In the genomic region with DNA sequence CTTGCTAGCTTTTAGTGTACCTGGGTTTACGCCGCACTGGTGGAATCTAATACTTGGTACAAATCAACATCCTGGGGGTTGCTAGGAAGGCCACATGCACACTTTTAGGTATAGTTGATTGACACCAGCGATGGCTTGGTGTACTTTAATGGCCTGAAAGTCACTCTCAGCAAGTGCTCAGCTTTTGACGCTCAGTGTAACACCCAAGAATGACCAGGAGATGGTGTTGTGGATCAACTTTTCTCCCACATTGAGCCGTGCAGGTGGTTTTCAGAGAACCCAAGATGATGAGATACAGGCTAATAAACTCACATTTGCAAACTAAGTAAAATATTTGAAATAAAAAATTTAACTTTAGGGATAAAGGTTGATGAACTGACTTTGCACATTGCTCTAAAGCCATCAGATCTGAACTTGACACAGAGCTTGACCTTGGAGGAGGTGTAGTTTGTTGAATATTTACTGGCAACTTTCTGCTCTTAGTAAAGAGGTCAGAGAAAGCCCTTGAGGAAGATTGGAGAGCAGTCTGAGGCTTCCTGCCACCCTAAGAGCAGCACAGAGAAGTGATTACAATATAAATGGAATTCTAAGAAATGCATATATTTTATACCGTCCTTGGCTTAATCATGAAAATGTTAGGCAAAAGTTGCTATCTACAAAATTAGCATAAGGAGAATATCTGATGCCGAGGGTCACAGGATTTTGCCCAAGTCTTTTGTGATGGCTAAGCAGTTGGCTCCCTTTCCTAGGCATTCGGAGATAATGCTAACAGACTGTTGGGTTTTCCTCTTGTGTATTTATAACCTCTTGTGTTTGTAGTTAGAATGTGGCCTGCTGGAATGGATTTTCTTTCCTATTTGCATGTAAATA, we compare ENCODE assay signal across 8 cellular contexts.
A peak's percentile ranks its signal among the peaks of the same experiment; 100 is the strongest.
DNase-seq lines count a peak whose midpoint lies in the region; ATAC-seq and TF ChIP-seq lines count a peak whose summit lies in the region.

No MANE protein-coding gene starts in this region.

- peaks cover 6% of the 10 kb centered on the region for H3K27me3 ChIP-seq in gastroesophageal sphincter

- H3K4me1 ChIP-seq in gastroesophageal sphincter: no peaks in the 10 kb centered on the region

- WGBS in gastroesophageal sphincter (ENCODE audit: low coverage in 1 of 2), 2 donors: 54 to 73% methylated on average over 6 to 8 of the region's 8 CpGs

- TF ChIP-seq CTCF in GM12865 (IDR thresholded peaks at IDR 0.05; ENCODE audit: insufficient read depth, low read depth, low read length, missing control alignments) (peak; percentile 66), HFFc6 (IDR thresholded peaks at IDR 0.05) (peak; percentile 93), NB4 (IDR thresholded peaks at IDR 0.05; ENCODE audit: low read depth, low read length) (peak; percentile 63), gastroesophageal sphincter (IDR thresholded peaks at IDR 0.05) (peak; percentile 26 to 85 (median 76)), osteocyte (IDR thresholded peaks at IDR 0.05) (peak; percentile 87)

- TF ChIP-seq POLR2A in NB4 (IDR thresholded peaks at IDR 0.05; ENCODE audit: extremely low read depth, insufficient read length) (no peak), gastroesophageal sphincter (IDR thresholded peaks at IDR 0.05) (no peak)

- H3K4me1 Mint-ChIP-seq in HFFc6 (ENCODE audit: low read depth): peaks cover 54% of the 10 kb centered on the region
- H3K4me1 Mint-ChIP-seq in activated CD4-positive, alpha-beta T cell treated with anti-CD3 and anti-CD28 coated beads, Interleukin-2, amount 10 ng/mL, durations not matched to agents 7 days and 5 days: peaks cover 18% of the 10 kb centered on the region
- H3K4me1 Mint-ChIP-seq in osteocyte (ENCODE audit: unreplicated experiment): peaks cover 27% of the 10 kb centered on the region

- DNase-seq in AML-193 (lab: John Stamatoyannopoulos, UW) (peak; percentile 21 to 22), GM12865 (ENCODE audit: low read depth) (peak; percentile 69), HFFc6 (peak; percentile 71), NB4 (ENCODE audit: low read depth) (peak; percentile 57), osteocyte (ENCODE audit: extremely low spot score, unreplicated experiment) (no peak)
- DNase-seq in activated CD4-positive, alpha-beta T cell treated with anti-CD3 and anti-CD28 coated beads, Interleukin-2, amount 10 ng/mL, durations not matched to agents 7 days and 5 days: peak; percentile 65

- POLR2A ChIA-PET in activated CD4-positive, alpha-beta T cell treated with anti-CD3 and anti-CD28 coated beads, Interleukin-2, amount 10 ng/mL, durations not matched to agents 7 days and 5 days (lab: Charles Lee): interaction anchor here (1.0 kb wide), 1 partner anchor 13 kb away, joined by 4 read pairs; no protein-coding TSS in a partner anchor

- H3K36me3 ChIP-seq in gastroesophageal sphincter: no peaks in the 10 kb centered on the region

- H3K27ac Mint-ChIP-seq in HFFc6 (peak overlapping the region; percentile 79), osteocyte (ENCODE audit: unreplicated experiment) (no peak overlapping the region)
- H3K27ac Mint-ChIP-seq in activated CD4-positive, alpha-beta T cell treated with anti-CD3 and anti-CD28 coated beads, Interleukin-2, amount 10 ng/mL, durations not matched to agents 7 days and 5 days: no peak overlapping the region

- H3K4me3 ChIP-seq in GM12865 (ENCODE audit: low read depth, low read length) (no peak overlapping the region), NB4 (ENCODE audit: low read depth, low read length) (no peak overlapping the region), gastroesophageal sphincter (no peak overlapping the region)

- CTCF ChIA-PET in activated CD4-positive, alpha-beta T cell treated with anti-CD3 and anti-CD28 coated beads, Interleukin-2, amount 10 ng/mL, durations not matched to agents 7 days and 5 days (lab: Charles Lee): interaction anchor here (0.9 to 1.6 kb wide), 6 partner anchors 8 to 872 kb away, joined by 3 to 7 read pairs (median 4); no protein-coding TSS in a partner anchor

- H3K4me3 Mint-ChIP-seq in HFFc6 (no peak overlapping the region), osteocyte (ENCODE audit: unreplicated experiment) (no peak overlapping the region)
- H3K4me3 Mint-ChIP-seq in activated CD4-positive, alpha-beta T cell treated with anti-CD3 and anti-CD28 coated beads, Interleukin-2, amount 10 ng/mL, durations not matched to agents 7 days and 5 days: no peak overlapping the region

- no peaks in the 10 kb centered on the region for H3K9me3 ChIP-seq in gastroesophageal sphincter

- H3K36me3 Mint-ChIP-seq in HFFc6 (ENCODE audit: low read depth): peaks cover 14% of the 10 kb centered on the region; the same call in 1 of the 2 replicates
- no peaks in the 10 kb centered on the region for H3K36me3 Mint-ChIP-seq in activated CD4-positive, alpha-beta T cell treated with anti-CD3 and anti-CD28 coated beads, Interleukin-2, amount 10 ng/mL, durations not matched to agents 7 days and 5 days (ENCODE audit: low read depth)
- no peaks in the 10 kb centered on the region for H3K36me3 Mint-ChIP-seq in osteocyte (ENCODE audit: unreplicated experiment)

- TF ChIP-seq EP300 in gastroesophageal sphincter (IDR thresholded peaks at IDR 0.05): no peak

- no peaks in the 10 kb centered on the region for H3K27me3 Mint-ChIP-seq in HFFc6 (ENCODE audit: insufficient read depth)
- peaks cover 7% of the 10 kb centered on the region for H3K27me3 Mint-ChIP-seq in activated CD4-positive, alpha-beta T cell treated with anti-CD3 and anti-CD28 coated beads, Interleukin-2, amount 10 ng/mL, durations not matched to agents 7 days and 5 days
- peaks cover 10% of the 10 kb centered on the region for H3K27me3 Mint-ChIP-seq in osteocyte (ENCODE audit: unreplicated experiment)

- H3K9me3 Mint-ChIP-seq in HFFc6: no peaks in the 10 kb centered on the region
- no peaks in the 10 kb centered on the region for H3K9me3 Mint-ChIP-seq in activated CD4-positive, alpha-beta T cell treated with anti-CD3 and anti-CD28 coated beads, Interleukin-2, amount 10 ng/mL, durations not matched to agents 7 days and 5 days
- no peaks in the 10 kb centered on the region for H3K9me3 Mint-ChIP-seq in osteocyte (ENCODE audit: unreplicated experiment)

- peak; percentile 67 for ATAC-seq in gastroesophageal sphincter
- ATAC-seq in HG02970 (IDR thresholded peaks at IDR 0.05; ENCODE audit: low FRiP score, unreplicated experiment): no peak

- H3K27ac ChIP-seq in gastroesophageal sphincter: no peak overlapping the region
